9 cellular contexts compared by ENCODE assay signal in the genomic region with DNA sequence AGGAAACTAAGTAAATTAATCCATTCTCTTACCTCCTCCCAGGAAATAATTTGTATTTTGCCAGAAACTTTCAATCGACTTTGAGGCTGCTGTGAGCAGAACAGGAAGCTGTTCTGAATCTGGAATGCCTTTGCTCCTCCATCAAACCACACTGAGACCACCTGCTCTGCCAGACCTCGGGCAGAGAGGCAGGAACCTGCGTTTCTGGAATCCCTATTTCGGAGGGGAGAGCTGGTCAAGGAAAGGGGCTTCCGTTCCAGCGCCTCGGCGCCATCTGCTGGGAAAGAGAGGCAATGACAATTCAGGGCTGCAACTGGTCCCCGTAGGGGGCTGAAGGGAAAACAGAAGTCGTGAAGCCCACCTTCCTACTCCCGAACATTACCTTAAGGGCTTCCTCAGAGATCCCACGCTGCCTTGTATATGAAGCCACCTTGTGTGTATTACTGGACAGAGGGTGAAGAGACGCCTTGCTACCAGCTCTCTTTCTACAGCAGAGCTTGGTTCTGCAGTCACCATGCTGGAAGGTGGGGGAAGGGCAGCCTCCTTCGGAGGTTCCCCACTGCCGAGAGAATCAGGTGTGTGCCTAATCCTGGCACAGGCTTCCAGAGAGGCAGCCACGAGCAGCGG. TPM values are rescaled to one million over a fixed set of nuclear protein-coding genes. Genes with fewer than 3 reads are reported as not detected.
DNase-seq lines count a peak whose midpoint lies in the region; ATAC-seq, FAIRE-seq and TF ChIP-seq lines count a peak whose summit lies in the region.
"Had no signal": no experiment of that assay in that cellular context is flagged by ENCODE, and none has a peak within 500 bp of the region (broad histone marks: within the 10 kb centered on the region; RNA-seq: fewer than 3 reads in every experiment).

No MANE protein-coding gene starts in this region.

- FAIRE-seq in urothelium cell line (lab: Jason Lieb, UNC), result no peak
- FAIRE-seq: islet of Langerhans had no signal

- TF ChIP-seq CTCF in right atrium auricular region (IDR thresholded peaks at IDR 0.05) (peak; percentile 94 to 96), psoas muscle (IDR thresholded peaks at IDR 0.05) (peak; percentile 94)

- intact Hi-C loops in psoas muscle (cut with DNase I), result loop anchor here (2.0 to 10.0 kb wide), 3 partner anchors 79 to 247 kb away; partner anchors contain the start of gene ZNF746 (in 1 of the 2)

- H3K27me3 ChIP-seq in right atrium auricular region, result no peaks in the 10 kb centered on the region
- H3K27me3 ChIP-seq in psoas muscle (ENCODE audit: insufficient read depth in 3 of 3, low read length in 2 of 3), result no peaks in the 10 kb centered on the region

- H3K27ac ChIP-seq in right atrium auricular region (no peak overlapping the region), psoas muscle (peak overlapping the region; percentile 61)

- ATAC-seq in psoas muscle, result peak; percentile 84 to 97 (median 88)

- WGBS in psoas muscle, 3 donors, result 0 to 1% (median 0%) methylated on average over 17 of the region's 17 CpGs

- H3K4me1 ChIP-seq in right atrium auricular region, result peaks cover 0 to 11% of the 10 kb centered on the region in 2 donors
- H3K4me1 ChIP-seq in psoas muscle, result peaks cover 12% of the 10 kb centered on the region

- H3K9me3 ChIP-seq in right atrium auricular region (no peaks in the 10 kb centered on the region), psoas muscle (no peaks in the 10 kb centered on the region)

- H3K4me3 ChIP-seq in right atrium auricular region (peak overlapping the region; percentile 7 to 37), psoas muscle (peak overlapping the region; percentile 67)

- H3K36me3 ChIP-seq in right atrium auricular region (no peaks in the 10 kb centered on the region), psoas muscle (ENCODE audit: insufficient read depth in 1 of 2, low read depth in 1 of 2) (no peaks in the 10 kb centered on the region)

- DNase-seq in DMS 273 treated with DMSO at 0.1 percent for 48 hours (lab: John Stamatoyannopoulos, UW), result peak; percentile 72
- peak; percentile 59 for DNase-seq in H4 (ENCODE audit: low spot score)
- peak; percentile 90 for DNase-seq in NAMALWA (ENCODE audit: low spot score)
- DNase-seq in T follicular helper cell (ENCODE audit: low read depth), result peak; percentile 33
- DNase-seq in amniotic stem cell (lab: John Stamatoyannopoulos, UW), result peak; percentile 15
- peak; percentile 77 for DNase-seq in right atrium auricular region (ENCODE audit: low spot score)
- DNase-seq in psoas muscle, result peak; percentile 65 to 80
- peak; percentile 50 for DNase-seq in urothelium cell line (ENCODE audit: low spot score)

RNA-seq across cellular contexts. Expression of gene ZNF467, which starts 31.2 kb away (rescaled TPM):
- total RNA-seq in H4 (2014; rRNA removed; shearing (Covaris generic)), result 1.1 and 3.0 TPM in 2 replicates
- total RNA-seq in right atrium auricular region, result 10 to 100 TPM in 1 of 2 donors, 1 to 10 TPM in 1; 3.2 to 11.0 TPM
- 1 to 10 TPM; 1.7 to 2.8 (median 2.3) TPM for total RNA-seq in psoas muscle
- 1 to 10 TPM in 2 of 3 donors, under 1 TPM in 1; 0.87 to 1.3 (median 1.2) TPM for polyA plus RNA-seq in psoas muscle

Comparison
In these comparisons a context has a peak if more than half of its experiments do, and no peak if none do; other contexts are left out.
1. DNase-seq: peak in every context shown above with its lines; median percentile 90 in NAMALWA; 77 in right atrium auricular region; 72 in psoas muscle; 72 in DMS 273 treated with DMSO at 0.1 percent for 48 hours; 59 in H4; 50 in urothelium cell line; 33 in T follicular helper cell; 15 in amniotic stem cell.